9 cellular contexts compared by ENCODE assay signal in genomic region chrX:3699841-3700381, GRCh38. TPM values are rescaled to one million over a fixed set of nuclear protein-coding genes. Genes with fewer than 3 reads are reported as not detected.
A peak's percentile ranks its signal among the peaks of the same experiment; 100 is the strongest.
DNase-seq lines count a peak whose midpoint lies in the region; ATAC-seq and TF ChIP-seq lines count a peak whose summit lies in the region.
"Had no signal": no experiment of that assay in that cellular context is flagged by ENCODE, and none has a peak within 500 bp of the region (broad histone marks: within the 10 kb centered on the region; RNA-seq: fewer than 3 reads in every experiment).

No MANE protein-coding gene starts in this region.

- TF ChIP-seq CTCF in vagina (IDR thresholded peaks at IDR 0.05), result no peak
- no peak for TF ChIP-seq CTCF in PC-9 (conservative IDR thresholded peaks at IDR 0.05)

- H3K27ac ChIP-seq in vagina (peak overlapping the region; percentile 69), PC-9 (no peak overlapping the region)

- DNase-seq in T-cell (peak in 4 of 34 experiments; percentile 21 to 31 (median 23)), left kidney (ENCODE audit: low read depth, low spot score) (peak; percentile 31), vagina (ENCODE audit: extremely low spot score in 2 of 2) (no peak), glomerular visceral epithelial cell (ENCODE audit: extremely low spot score) (no peak), PC-9 (no peak), kidney glomerular epithelial cell (lab: John Stamatoyannopoulos, UW) (no peak)

- intact Hi-C loops in vagina (cut with DNase I) (no loop called here), PC-9 (cut with micrococcal nuclease; ENCODE audit: unreplicated experiment) (no loop called here)

- no peak overlapping the region for H2AFZ ChIP-seq in PC-9

- peaks cover 3% of the 10 kb centered on the region for H3K36me3 Mint-ChIP-seq in T-cell

- H3K27me3 Mint-ChIP-seq in T-cell, result no peaks in the 10 kb centered on the region

- POLR2A ChIA-PET in T-cell (lab: Charles Lee) (interaction anchor here (0.7 to 1.3 kb wide), 3 partner anchors 12 to 119 kb away, joined by 3 to 8 read pairs (median 3); no protein-coding TSS in a partner anchor), PC-9 (lab: Charles Lee; ENCODE audit: unreplicated experiment) (interaction anchor here (0.6 kb wide), 1 partner anchor 114 kb away, joined by 3 read pairs; no protein-coding TSS in a partner anchor)

- H3K27ac Mint-ChIP-seq in T-cell, result peak overlapping the region; percentile 96 to 99

- ATAC-seq in GM18867 (IDR thresholded peaks at IDR 0.05; ENCODE audit: unreplicated experiment) (peak; percentile 74), HG02840 (IDR thresholded peaks at IDR 0.05; ENCODE audit: low FRiP score, unreplicated experiment) (peak; percentile 63), T-cell (replicated peaks in 1 of 4) (peak; percentile 50 to 82 (median 72))

- no peaks in the 10 kb centered on the region for H4K20me1 ChIP-seq in PC-9 (ENCODE audit: insufficient read depth)

- H3K36me3 ChIP-seq in vagina, result no peaks in the 10 kb centered on the region
- H3K36me3 ChIP-seq in PC-9 (ENCODE audit: low read depth), result no peaks in the 10 kb centered on the region

- H3K9me3 ChIP-seq in vagina (no peaks in the 10 kb centered on the region), PC-9 (ENCODE audit: insufficient read depth, low read depth) (no peaks in the 10 kb centered on the region)

- TF ChIP-seq POLR2A in vagina (IDR thresholded peaks at IDR 0.05), result no peak

- H3K79me2 ChIP-seq in PC-9 (ENCODE audit: low read depth), result peaks cover 7% of the 10 kb centered on the region; the same call in 1 of the 2 replicates

- CTCF ChIA-PET in T-cell (lab: Charles Lee) (interaction anchor here (0.6 to 1.1 kb wide), 3 partner anchors 49 to 116 kb away, joined by 4 to 5 read pairs (median 5); no protein-coding TSS in a partner anchor), PC-9 (lab: Charles Lee) (no interaction called here)

- no peak overlapping the region for H3K4me2 ChIP-seq in PC-9

- H3K4me3 ChIP-seq in vagina (peak overlapping the region in 1 of 2 donors; percentile 27), PC-9 (no peak overlapping the region)
- H3K4me3 ChIP-seq: lung had no signal

- no TSS peak for BruUV-seq in PC-9 (replicated peaks; lab: Mats Ljungman, UMichigan)

- peaks cover 21% of the 10 kb centered on the region for H3K4me1 ChIP-seq in vagina
- no peaks in the 10 kb centered on the region; the same call in 1 of the 2 replicates for H3K4me1 ChIP-seq in PC-9 (replicated peaks; ENCODE audit: insufficient read depth)

- peaks cover 71 to 83% (median 76%) of the 10 kb centered on the region in 3 donors for H3K4me1 Mint-ChIP-seq in T-cell

- no peaks in the 10 kb centered on the region for H3K9me3 Mint-ChIP-seq in T-cell

- no peaks in the 10 kb centered on the region for H3F3A ChIP-seq in PC-9 (ENCODE audit: insufficient read depth, low read depth)

- H3K4me3 Mint-ChIP-seq in T-cell, result peak overlapping the region; percentile 84 to 89 (median 85)

- no peaks in the 10 kb centered on the region for H3K9me2 ChIP-seq in PC-9 (ENCODE audit: insufficient read depth)

- H3K27me3 ChIP-seq in vagina (no peaks in the 10 kb centered on the region), PC-9 (ENCODE audit: insufficient read depth, low read depth) (no peaks in the 10 kb centered on the region)

RNA-seq across cellular contexts. Expression of gene PRKX, which starts 13.5 kb away (rescaled TPM):
- total RNA-seq in T-cell (10 to 100 TPM; 55.9 to 83.2 (median 63.2) TPM), vagina (51.6 TPM), PC-9 (2021) (31.5 and 33.3 TPM in 2 replicates)
